ENCODE assay signal across 1 cellular context in genomic region chr16:4293822-4294457, GRCh38.
TF ChIP-seq lines count a peak whose summit lies in the region.

No MANE protein-coding gene starts in this region.

TF ChIP-seq in IMR-90, 13 proteins besides CTCF, POLR2A, EP300 and RAD21 (continued from another document):
- no peak for TF ChIP-seq MAFK (IDR thresholded peaks at IDR 0.05; ENCODE audit: low read depth, low read length)
